In the genomic region with DNA sequence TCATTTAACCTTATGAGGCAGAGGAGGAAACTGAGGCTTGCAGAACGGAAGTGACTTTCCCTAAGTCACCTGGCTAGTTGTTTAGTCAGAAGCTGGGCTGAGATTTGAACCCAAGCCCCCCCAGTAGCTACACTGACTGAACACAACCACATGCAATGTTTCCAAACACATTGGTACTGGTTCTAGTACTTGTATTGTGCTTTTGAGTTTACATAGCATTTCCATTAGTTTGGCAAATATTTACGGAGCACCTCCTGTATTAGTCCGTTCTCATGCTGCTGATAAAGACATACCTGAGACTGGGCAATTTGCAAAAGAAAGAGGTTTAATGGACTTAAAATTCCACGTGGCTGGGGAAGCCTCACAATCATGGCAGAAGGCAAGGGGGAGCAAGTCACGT, we compare ENCODE assay signal across 19 cellular contexts.
"Had no signal": no experiment of that assay in that cellular context is flagged by ENCODE, and none has a peak within 500 bp of the region (broad histone marks: within the 10 kb centered on the region; RNA-seq: fewer than 3 reads in every experiment).

No MANE protein-coding gene starts in this region.

- H3K4me3 ChIP-seq: adrenal gland, colonic mucosa, dorsolateral prefrontal cortex, esophagus squamous epithelium, gastrocnemius medialis, right lobe of liver, skin epidermis, testis, upper lobe of left lung had no signal

- FAIRE-seq: bronchial epithelial cell had no signal

- H3K9me3 ChIP-seq: adrenal gland, colonic mucosa, esophagus squamous epithelium, gastrocnemius medialis, right lobe of liver, testis, upper lobe of left lung had no signal

- H3K27me3 ChIP-seq: adrenal gland, colonic mucosa, right lobe of liver, testis, upper lobe of left lung had no signal

- H3K4me1 ChIP-seq: adrenal gland, colonic mucosa, gastrocnemius medialis, parathyroid adenoma, right lobe of liver, upper lobe of left lung had no signal

- H3K36me3 ChIP-seq: adrenal gland, colonic mucosa, esophagus squamous epithelium, gastrocnemius medialis, right lobe of liver, upper lobe of left lung had no signal

- H3K27ac ChIP-seq: adrenal gland, colonic mucosa, dorsolateral prefrontal cortex, parathyroid adenoma, right lobe of liver, testis, upper lobe of left lung had no signal

- ATAC-seq: activated T-helper 17 cell treated with anti-CD3 and anti-CD28 coated beads, Interleukin-2, amount 50 U/mL, for 72 hours; right lobe of liver; stimulated activated naive B cell treated with anti-CD40 and anti-IgM and Interleukin-4, amounts not matched to agents 10 μg/mL and 1 μg/mL and 100 μg/mL, for 72 hours; T-cell had no signal

- DNase-seq: activated T-cell treated with anti-CD3 and anti-CD28 coated beads, Interleukin-2, amount 50 U/mL, for 24 hours; colonic mucosa; dorsolateral prefrontal cortex; esophagus squamous epithelium; nucleus accumbens; right lobe of liver; stimulated activated CD4-positive, alpha-beta T cell treated with anti-CD3 and anti-CD28 coated beads, Interleukin-15, amount 100 ng/mL, for 24 hours; stimulated activated CD4-positive, alpha-beta T cell treated with anti-CD3 and anti-CD28 coated beads, Interleukin-2, amount 100 ng/mL, for 48 hours; stimulated activated CD8-positive, alpha-beta memory T cell treated with anti-CD3 and anti-CD28 coated beads, Interleukin-4, amount 100 ng/mL, for 48 hours; stimulated activated naive B cell treated with anti-CD40 and anti-IgM and Interleukin-4, amounts not matched to agents 10 μg/mL and 1 μg/mL and 100 μg/mL, for 72 hours; T-cell; testis; upper lobe of left lung had no signal
